In genomic region chr3:185152433-185153169, GRCh38 we compare ENCODE assay signal across 8 cellular contexts. TPM values are rescaled to one million over a fixed set of nuclear protein-coding genes. Genes with fewer than 3 reads are reported as not detected.
DNase-seq lines count a peak whose midpoint lies in the region; ATAC-seq and TF ChIP-seq lines count a peak whose summit lies in the region.

Gene C3orf70, minus strand, starts transcription at chr3:185153060. Its CDS starts 237 bp downstream, at chr3:185152823.

- H3K27ac ChIP-seq in CD4-positive, alpha-beta T cell (ENCODE audit: low read depth, low read length), result no peak within 1 kb of the TSS
- H3K27ac ChIP-seq in gastroesophageal sphincter, result peak within 1 kb of the TSS; percentile 61 to 95 (median 92)
- peak within 1 kb of the TSS; percentile 87 for H3K27ac ChIP-seq in vagina

- peaks cover 36% of the 10 kb centered on the region for H3K27me3 Mint-ChIP-seq in CD4-positive, alpha-beta T cell
- peaks cover 24% of the 10 kb centered on the region for H3K27me3 Mint-ChIP-seq in activated naive CD4-positive, alpha-beta T cell treated with anti-CD3 and anti-CD28 coated beads, Interleukin-2, amount 50 U/mL, for 24 hours
- H3K27me3 Mint-ChIP-seq in nephron progenitor cell (ENCODE audit: low read depth, poor library complexity), result peaks cover 50% of the 10 kb centered on the region

- peaks cover 59% of the 10 kb centered on the region for H3K27me3 ChIP-seq in CD4-positive, alpha-beta T cell (ENCODE audit: control insufficient read depth, insufficient read depth, low read length)
- H3K27me3 ChIP-seq in gastroesophageal sphincter (no peaks in the 10 kb centered on the region), vagina (no peaks in the 10 kb centered on the region)

- no peaks in the 10 kb centered on the region for H3K4me1 Mint-ChIP-seq in CD4-positive, alpha-beta T cell (ENCODE audit: low read depth)
- peaks cover 3% of the 10 kb centered on the region for H3K4me1 Mint-ChIP-seq in activated naive CD4-positive, alpha-beta T cell treated with anti-CD3 and anti-CD28 coated beads, Interleukin-2, amount 50 U/mL, for 24 hours
- peaks cover 20% of the 10 kb centered on the region for H3K4me1 Mint-ChIP-seq in nephron progenitor cell

- DNase-seq in CD4-positive, alpha-beta T cell, result no peak
- DNase-seq in GM19238 (ENCODE audit: insufficient read length, low spot score) (peak; percentile 19), NCI-H1930 (lab: John Stamatoyannopoulos, UW) (peak; percentile 33 to 45), nephron progenitor cell (peak; percentile 66), vagina (ENCODE audit: extremely low spot score in 2 of 2) (no peak)

- H3K36me3 Mint-ChIP-seq in CD4-positive, alpha-beta T cell (ENCODE audit: low read depth), result no peaks in the 10 kb centered on the region
- no peaks in the 10 kb centered on the region for H3K36me3 Mint-ChIP-seq in activated naive CD4-positive, alpha-beta T cell treated with anti-CD3 and anti-CD28 coated beads, Interleukin-2, amount 50 U/mL, for 24 hours
- no peaks in the 10 kb centered on the region for H3K36me3 Mint-ChIP-seq in nephron progenitor cell (ENCODE audit: low read depth)

- peak within 1 kb of the TSS; percentile 81 for H3K4me3 Mint-ChIP-seq in CD4-positive, alpha-beta T cell
- H3K4me3 Mint-ChIP-seq in activated naive CD4-positive, alpha-beta T cell treated with anti-CD3 and anti-CD28 coated beads, Interleukin-2, amount 50 U/mL, for 24 hours, result peak within 1 kb of the TSS; percentile 82
- H3K4me3 Mint-ChIP-seq in nephron progenitor cell, result peak within 1 kb of the TSS; percentile 94

- no peak for TF ChIP-seq EP300 in gastroesophageal sphincter (IDR thresholded peaks at IDR 0.05)

- CTCF ChIA-PET in CD4-positive, alpha-beta T cell (lab: Charles Lee), result no interaction called here

- TF ChIP-seq POLR2A in gastroesophageal sphincter (IDR thresholded peaks at IDR 0.05) (peak; percentile 41 to 57), vagina (IDR thresholded peaks at IDR 0.05) (no peak)

- no peaks in the 10 kb centered on the region for H3K9me3 Mint-ChIP-seq in CD4-positive, alpha-beta T cell
- no peaks in the 10 kb centered on the region for H3K9me3 Mint-ChIP-seq in activated naive CD4-positive, alpha-beta T cell treated with anti-CD3 and anti-CD28 coated beads, Interleukin-2, amount 50 U/mL, for 24 hours
- H3K9me3 Mint-ChIP-seq in nephron progenitor cell, result no peaks in the 10 kb centered on the region

- peak; percentile 17 for ATAC-seq in CD4-positive, alpha-beta T cell (ENCODE audit: poor library complexity)
- ATAC-seq in gastroesophageal sphincter (peak; percentile 83), GM19452 (IDR thresholded peaks at IDR 0.05; ENCODE audit: unreplicated experiment) (no peak)

- H3K9me3 ChIP-seq in CD4-positive, alpha-beta T cell (ENCODE audit: control insufficient read depth, low read length), result no peaks in the 10 kb centered on the region
- H3K9me3 ChIP-seq in gastroesophageal sphincter (no peaks in the 10 kb centered on the region), vagina (no peaks in the 10 kb centered on the region)

- intact Hi-C loops in CD4-positive, alpha-beta T cell (cut with DNase I, micrococcal nuclease), result no loop called here
- intact Hi-C loops in vagina (cut with DNase I), result no loop called here

- H3K4me1 ChIP-seq in gastroesophageal sphincter (peaks cover 0 to 57% (median 0%) of the 10 kb centered on the region in 3 donors), vagina (peaks cover 18% of the 10 kb centered on the region)

- no peak for TF ChIP-seq CTCF in CD4-positive, alpha-beta T cell (IDR thresholded peaks at IDR 0.05)
- TF ChIP-seq CTCF in gastroesophageal sphincter (IDR thresholded peaks at IDR 0.05) (peak in 1 of 4 experiments; percentile 12), nephron progenitor cell (IDR thresholded peaks at IDR 0.05) (no peak), vagina (IDR thresholded peaks at IDR 0.05) (no peak)

- POLR2A ChIA-PET in CD4-positive, alpha-beta T cell (lab: Charles Lee), result no interaction called here

- 0% methylated on average over 1 of the region's 110 CpGs; no CpG with 5 or more reads in 1 of the 2 donors for WGBS in gastroesophageal sphincter (ENCODE audit: low coverage in 1 of 2), 2 donors

- H3K27ac Mint-ChIP-seq in CD4-positive, alpha-beta T cell, result no peak within 1 kb of the TSS
- H3K27ac Mint-ChIP-seq in activated naive CD4-positive, alpha-beta T cell treated with anti-CD3 and anti-CD28 coated beads, Interleukin-2, amount 50 U/mL, for 24 hours, result no peak within 1 kb of the TSS
- peak within 1 kb of the TSS; percentile 21 for H3K27ac Mint-ChIP-seq in nephron progenitor cell

- no peaks in the 10 kb centered on the region for H3K36me3 ChIP-seq in gastroesophageal sphincter
- H3K36me3 ChIP-seq in vagina, result no peaks in the 10 kb centered on the region

- peak within 1 kb of the TSS; percentile 45 to 70 for H3K4me3 ChIP-seq in gastroesophageal sphincter
- peak within 1 kb of the TSS; percentile 71 to 74 for H3K4me3 ChIP-seq in vagina

RNA-seq across cellular contexts. Expression of gene C3orf70, which starts in this region (rescaled TPM):
- total RNA-seq in CD4-positive, alpha-beta T cell, result not detected
- total RNA-seq in gastroesophageal sphincter (10 to 100 TPM; 21.0 to 61.1 (median 36.1) TPM), vagina (5.6 TPM)

Comparison
In these comparisons a context has a peak if more than half of its experiments do, and no peak if none do; other contexts are left out.
1. Peak in ATAC-seq in CD4-positive, alpha-beta T cell; RNA of the gene not detected or under 1 TPM.
2. DNase-seq: peak in GM19238 (single experiment), NCI-H1930 (2 of 2) and nephron progenitor cell (single experiment); none in CD4-positive, alpha-beta T cell (0 of 10) and vagina (0 of 2).
3. POLR2A ChIP-seq: peak in gastroesophageal sphincter (2 of 2); none in vagina (0 of 2).
4. Peak in every context shown above with its lines, with median percentiles within 50 percentile points of each other: H3K4me3 Mint-ChIP-seq.